ENCODE assay signal across 24 cellular contexts in genomic region chr15:77682564-77682963, GRCh38. TPM values are rescaled to one million over a fixed set of nuclear protein-coding genes. Genes with fewer than 3 reads are reported as not detected.
"Had no signal": no experiment of that assay in that cellular context is flagged by ENCODE, and none has a peak within 500 bp of the region (broad histone marks: within the 10 kb centered on the region; RNA-seq: fewer than 3 reads in every experiment).

No MANE protein-coding gene starts in this region.

- DNase-seq: IMR-90, Kasumi-1, MM.1S, NCI-H1048, NCI-H1105, NCI-H1417, NCI-H1436 treated with DMSO at 0.1 percent for 48 hours, NCI-H1694, NCI-H187 treated with DMSO at 0.1 percent for 48 hours, NCI-H2029 treated with DMSO at 0.1 percent for 48 hours, NCI-H2171 treated with DMSO at 0.1 percent for 48 hours, NCI-H345, NCI-H446 treated with DMSO at 0.1 percent for 48 hours, NCI-H510A treated with DMSO at 0.1 percent for 48 hours, NCI-H69, NCI-H774, SHP77, SK-N-SH, SW 1271, T-cell had no signal

- H3K27ac ChIP-seq: KMS-11, RWPE1 had no signal

- H3K9me3 ChIP-seq: SK-N-SH had no signal

- H3K9ac ChIP-seq: KMS-11, SK-N-SH had no signal

- H3K4me2 ChIP-seq: KMS-11, SK-N-SH had no signal

- ATAC-seq: HepG2, T-cell had no signal

RNA-seq across cellular contexts. Expression of gene LINGO1, which starts 49.9 kb away (rescaled TPM):
- total RNA-seq: HepG2, IMR-90, M059J had no signal
